ENCODE assay signal across 12 cellular contexts in the genomic region with DNA sequence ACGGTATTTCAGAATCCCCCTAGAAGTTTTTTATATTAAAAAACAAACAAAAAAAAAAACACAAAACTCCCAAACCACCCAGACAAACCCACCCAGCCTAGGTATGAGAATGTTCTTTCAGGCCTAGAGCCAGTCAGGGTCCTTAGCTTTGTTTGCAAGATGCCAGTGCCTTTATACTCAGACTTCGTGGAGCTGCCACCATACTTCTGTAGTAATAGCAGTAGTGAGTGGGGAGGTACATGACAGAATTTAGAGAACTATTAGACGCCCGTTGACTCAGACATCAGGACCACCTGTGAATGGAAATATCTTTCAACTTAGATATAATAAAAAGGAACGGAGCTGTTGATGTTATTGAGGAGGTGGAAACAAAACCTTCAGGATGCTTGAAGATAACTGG.
DNase-seq lines count a peak whose midpoint lies in the region; ATAC-seq and TF ChIP-seq lines count a peak whose summit lies in the region.
"Had no signal": no experiment of that assay in that cellular context is flagged by ENCODE, and none has a peak within 500 bp of the region (broad histone marks: within the 10 kb centered on the region; RNA-seq: fewer than 3 reads in every experiment).

No MANE protein-coding gene starts in this region.

- H3K56ac ChIP-seq in H9 (ENCODE audit: insufficient read length, low read depth, low read length) (no peak overlapping the region), mesendoderm (ENCODE audit: low read length) (no peak overlapping the region)

- H3K18ac ChIP-seq in H9 (ENCODE audit: insufficient read length, low read depth, low read length) (no peak overlapping the region), mesendoderm (ENCODE audit: low read length) (peak overlapping the region; percentile 85)

- H3K4me3 Mint-ChIP-seq in CD4-positive, CD25-positive, alpha-beta regulatory T cell: peak overlapping the region in 1 of 4 donors; percentile 32
- peak overlapping the region in 1 of 2 experiments; percentile 26; a peak in 1 of 5 replicates for H3K4me3 Mint-ChIP-seq in H9
- H3K4me3 Mint-ChIP-seq: activated naive CD8-positive, alpha-beta T cell treated with anti-CD3 and anti-CD28 coated beads, Interleukin-2, amount 10 ng/mL, durations not matched to agents 7 days and 5 days had no signal

- ATAC-seq in CD4-positive, CD25-positive, alpha-beta regulatory T cell (ENCODE audit: low read depth in 2 of 2): no peak
- no peak for ATAC-seq in GM19395 (IDR thresholded peaks at IDR 0.05; ENCODE audit: unreplicated experiment)

- H3K79me1 ChIP-seq in H9 (ENCODE audit: insufficient read depth, low read depth, low read length, poor library complexity, severe bottlenecking) (no peaks in the 10 kb centered on the region), mesendoderm (ENCODE audit: low read length) (no peaks in the 10 kb centered on the region)

- no peaks in the 10 kb centered on the region for H3K27me3 ChIP-seq in CD4-positive, CD25-positive, alpha-beta regulatory T cell (ENCODE audit: control insufficient read depth, insufficient read depth, low read length)
- no peaks in the 10 kb centered on the region for H3K27me3 ChIP-seq in H9 (ENCODE audit: insufficient read depth, low read length)
- no peaks in the 10 kb centered on the region for H3K27me3 ChIP-seq in mesendoderm (ENCODE audit: insufficient read depth, low read length, poor library complexity)

- H3K79me2 ChIP-seq in H9 (ENCODE audit: insufficient read depth, low read length): no peaks in the 10 kb centered on the region
- no peaks in the 10 kb centered on the region for H3K79me2 ChIP-seq in mesendoderm (ENCODE audit: control insufficient read depth, insufficient read depth, low read length)

- no peaks in the 10 kb centered on the region for H3K9me3 Mint-ChIP-seq in CD4-positive, CD25-positive, alpha-beta regulatory T cell
- H3K9me3 Mint-ChIP-seq in H9: no peaks in the 10 kb centered on the region; a peak in 1 of 5 replicates
- H3K9me3 Mint-ChIP-seq: activated naive CD8-positive, alpha-beta T cell treated with anti-CD3 and anti-CD28 coated beads, Interleukin-2, amount 10 ng/mL, durations not matched to agents 7 days and 5 days had no signal

- H2AK5ac ChIP-seq in H9 (ENCODE audit: insufficient read length, low read length) (no peak overlapping the region), mesendoderm (ENCODE audit: low read length) (no peak overlapping the region)

- H3T11ph ChIP-seq in H9 (ENCODE audit: low read length): no peak overlapping the region

- no CpG with 5 or more reads among the region's 5 CpGs for WGBS in H9 (ENCODE audit: extremely low coverage, insufficient read length, low lambda C conversion rate)
- WGBS in mesendoderm (ENCODE audit: extremely low coverage, insufficient coverage, low lambda C conversion rate): no CpG with 5 or more reads among the region's 5 CpGs

- H4K5ac ChIP-seq in H9 (ENCODE audit: insufficient read length, low read depth, low read length): no peak overlapping the region
- H4K5ac ChIP-seq in mesendoderm (ENCODE audit: low read length): no peak overlapping the region

- H4K8ac ChIP-seq in H9 (replicated peaks; ENCODE audit: insufficient read length, low read depth, low read length) (no peak overlapping the region), mesendoderm (ENCODE audit: low read depth, low read length) (no peak overlapping the region)

- H3K9me3 ChIP-seq in CD4-positive, CD25-positive, alpha-beta regulatory T cell (ENCODE audit: control insufficient read depth in 2 of 2, low read length in 2 of 2): no peaks in the 10 kb centered on the region
- no peaks in the 10 kb centered on the region for H3K9me3 ChIP-seq in H9 (ENCODE audit: control insufficient read depth, low read depth, low read length)

- H3K36me3 ChIP-seq in CD4-positive, CD25-positive, alpha-beta regulatory T cell (ENCODE audit: control insufficient read depth, insufficient read depth, low read length): no peaks in the 10 kb centered on the region
- no peaks in the 10 kb centered on the region for H3K36me3 ChIP-seq in mesendoderm (ENCODE audit: control insufficient read depth, insufficient read depth, low read length)

- no peak overlapping the region for H4K91ac ChIP-seq in H9 (ENCODE audit: insufficient read length, low read depth, low read length)

- no peak overlapping the region for H2BK5ac ChIP-seq in H9 (ENCODE audit: insufficient read length, low read length)
- H2BK5ac ChIP-seq in mesendoderm (ENCODE audit: low read length): no peak overlapping the region

- no peaks in the 10 kb centered on the region for H3K27me3 Mint-ChIP-seq in CD4-positive, CD25-positive, alpha-beta regulatory T cell
- H3K27me3 Mint-ChIP-seq in H9 (ENCODE audit: low read depth): no peaks in the 10 kb centered on the region; the same call in 1 of the 2 replicates
- H3K27me3 Mint-ChIP-seq: progenitor cell of endocrine pancreas had no signal

- peak overlapping the region; percentile 79 for H3K27ac ChIP-seq in CD4-positive, CD25-positive, alpha-beta regulatory T cell (ENCODE audit: insufficient read depth, low read length, poor library complexity, severe bottlenecking)
- H3K27ac ChIP-seq in H9 (ENCODE audit: insufficient read length, low read depth, low read length): peak overlapping the region; percentile 49
- peak overlapping the region; percentile 56 for H3K27ac ChIP-seq in mesendoderm (ENCODE audit: low read depth, low read length)

- no peak overlapping the region for H3K23ac ChIP-seq in H9 (ENCODE audit: insufficient read length, low read depth, low read length)
- H3K23ac ChIP-seq in mesendoderm (ENCODE audit: low read length): no peak overlapping the region

- H3K9ac ChIP-seq in H9 (ENCODE audit: extremely low read depth, insufficient read length, low read length) (no peak overlapping the region), mesendoderm (ENCODE audit: low read length) (no peak overlapping the region)

- no peaks in the 10 kb centered on the region for H3K36me3 Mint-ChIP-seq in CD4-positive, CD25-positive, alpha-beta regulatory T cell
- H3K36me3 Mint-ChIP-seq in H9 (ENCODE audit: insufficient read depth in 1 of 3, low read depth in 3 of 3): peaks cover 0 to 7% (median 0%) of the 10 kb centered on the region in 3 experiments; a peak in 1 of 7 replicates
- H3K36me3 Mint-ChIP-seq: activated naive CD8-positive, alpha-beta T cell treated with anti-CD3 and anti-CD28 coated beads, Interleukin-2, amount 10 ng/mL, durations not matched to agents 7 days and 5 days had no signal

- no peaks in the 10 kb centered on the region for H3K23me2 ChIP-seq in H9 (ENCODE audit: insufficient read length, low read depth, low read length, poor library complexity, severe bottlenecking)

- H3K4me3 ChIP-seq in CD4-positive, CD25-positive, alpha-beta regulatory T cell (ENCODE audit: low read depth, low read length): no peak overlapping the region
- H3K4me3 ChIP-seq in mesendoderm (ENCODE audit: low read length): no peak overlapping the region
- H3K4me3 ChIP-seq: K562 had no signal

- H4K20me1 ChIP-seq in H9 (ENCODE audit: control insufficient read depth, insufficient read depth, insufficient read length): no peaks in the 10 kb centered on the region

- H2BK120ac ChIP-seq in H9 (ENCODE audit: low read depth, low read length, poor library complexity, severe bottlenecking) (no peak overlapping the region), mesendoderm (ENCODE audit: low read depth, low read length) (peak overlapping the region; percentile 64)

- H3K14ac ChIP-seq in H9 (ENCODE audit: insufficient read depth, low read length): no peak overlapping the region

- peak in 1 of 3 donors; percentile 26 for DNase-seq in CD4-positive, CD25-positive, alpha-beta regulatory T cell
- DNase-seq in H9 (no peak), mesendoderm (no peak), ecto neural progenitor cell (ENCODE audit: low spot score) (no peak)
- DNase-seq in activated naive CD4-positive, alpha-beta T cell treated with anti-CD3 and anti-CD28 coated beads, Interleukin-2, amount 50 U/mL, for 16 hours: peak; percentile 21
- DNase-seq in central memory CD4-positive, alpha-beta T cell: no peak
- DNase-seq: activated CD4-positive, CD25-positive, alpha-beta regulatory T cell treated with anti-CD3 and anti-CD28 coated beads, Interleukin-2, amount 50 U/mL, for 72 hours; activated naive CD8-positive, alpha-beta T cell treated with anti-CD3 and anti-CD28 coated beads, Interleukin-2, amount 10 ng/mL, durations not matched to agents 7 days and 5 days; NCI-H1092 treated with DMSO at 0.1 percent for 48 hours had no signal

- TF ChIP-seq CTCF in H9 (conservative IDR thresholded peaks at IDR 0.05): no peak

- no peak overlapping the region for H2BK12ac ChIP-seq in H9 (ENCODE audit: insufficient read length, low read depth, low read length)

- no peak overlapping the region for H2BK20ac ChIP-seq in H9 (ENCODE audit: low read depth, low read length, poor library complexity, severe bottlenecking)

- peak overlapping the region in 2 of 3 donors; percentile 85 to 91 for H3K27ac Mint-ChIP-seq in CD4-positive, CD25-positive, alpha-beta regulatory T cell
- H3K27ac Mint-ChIP-seq in H9: peak overlapping the region; percentile 5 to 100 (median 76); a peak in 3 of 7 replicates
- H3K27ac Mint-ChIP-seq: progenitor cell of endocrine pancreas had no signal

- H2BK15ac ChIP-seq in H9 (ENCODE audit: low read depth, low read length) (no peak overlapping the region), mesendoderm (replicated peaks; ENCODE audit: low read depth) (no peak overlapping the region)

- H3K4me1 ChIP-seq in CD4-positive, CD25-positive, alpha-beta regulatory T cell (ENCODE audit: control insufficient read depth, insufficient read depth, low read length, poor library complexity, severe bottlenecking): peaks cover 25% of the 10 kb centered on the region
- H3K4me1 ChIP-seq in H9 (ENCODE audit: insufficient read depth, low read length) (peaks cover 6% of the 10 kb centered on the region), mesendoderm (ENCODE audit: control insufficient read depth, low read depth, low read length) (peaks cover 8% of the 10 kb centered on the region)

- no peak overlapping the region for H3K4ac ChIP-seq in H9 (ENCODE audit: low read depth, low read length)
- H3K4ac ChIP-seq in mesendoderm (ENCODE audit: low read depth, low read length): no peak overlapping the region

- no peak overlapping the region for H2AFZ ChIP-seq in H9 (ENCODE audit: low read length)

- no peak overlapping the region for H3K4me2 ChIP-seq in H9 (ENCODE audit: insufficient read depth, insufficient read length, low read length)
- no peak overlapping the region for H3K4me2 ChIP-seq in mesendoderm (ENCODE audit: low read length)

- H3K4me1 Mint-ChIP-seq in CD4-positive, CD25-positive, alpha-beta regulatory T cell: peaks cover 10 to 37% (median 26%) of the 10 kb centered on the region in 4 donors
- peaks cover 39 to 44% of the 10 kb centered on the region in 2 experiments for H3K4me1 Mint-ChIP-seq in H9
